8 cellular contexts compared by ENCODE assay signal in the genomic region with DNA sequence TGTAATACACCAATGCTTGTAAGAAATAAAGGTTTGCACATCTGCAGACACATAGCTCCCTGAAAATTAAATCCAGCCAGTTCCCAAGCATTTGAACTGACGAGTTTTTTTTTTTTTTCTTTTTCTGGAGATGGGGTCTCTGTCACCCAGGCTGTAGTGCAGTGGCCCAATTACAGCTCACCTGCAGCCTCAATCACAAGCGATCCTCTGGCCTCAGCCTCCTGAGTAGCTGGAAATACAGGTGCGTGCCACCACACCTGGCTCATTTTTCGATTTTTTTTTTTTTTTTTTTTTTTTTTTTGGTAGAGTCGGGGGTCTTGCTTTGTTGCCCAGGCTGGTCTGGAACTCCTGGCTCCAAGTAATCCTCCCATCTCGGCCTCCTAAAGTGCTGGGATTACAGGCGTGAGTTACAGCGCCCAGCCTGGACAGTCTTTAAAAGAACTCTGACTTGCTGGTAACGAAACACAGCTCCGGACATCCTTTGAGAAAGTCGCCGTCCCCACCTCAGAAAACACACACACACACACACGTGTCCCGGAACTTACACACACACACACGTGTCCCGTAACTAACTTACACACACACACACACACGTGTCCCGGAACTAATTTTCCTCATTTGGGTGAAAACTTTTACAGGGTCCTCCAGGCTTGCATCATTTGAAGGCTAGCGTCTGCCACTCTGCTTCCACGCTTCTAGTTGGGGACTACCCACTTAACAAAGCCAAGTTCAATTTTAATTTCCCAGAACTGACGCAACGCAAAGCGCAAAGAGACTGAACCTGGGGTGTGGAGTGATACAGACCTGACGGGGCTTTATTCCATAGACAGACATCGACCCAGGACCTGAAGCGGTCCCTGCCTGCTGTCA. TPM values are rescaled to one million over a fixed set of nuclear protein-coding genes. Genes with fewer than 3 reads are reported as not detected.
DNase-seq lines count a peak whose midpoint lies in the region; ATAC-seq and TF ChIP-seq lines count a peak whose summit lies in the region.

No MANE protein-coding gene starts in this region.

- in situ Hi-C loops in GM13976 (cut with MboI; ENCODE audit: low sequenced_read_pairs, unreplicated experiment): no loop called here

- peaks cover 21% of the 10 kb centered on the region for H3K4me1 Mint-ChIP-seq in activated naive CD8-positive, alpha-beta T cell treated with anti-CD3 and anti-CD28 coated beads, Interleukin-2, amount 50 U/mL, for 24 hours

- H3K4me3 ChIP-seq in AG04449 (ENCODE audit: low read depth, low read length) (peak overlapping the region; percentile 77), right atrium auricular region (peak overlapping the region; percentile 99), retinal pigment epithelial cell (ENCODE audit: low read length) (peak overlapping the region; percentile 82)

- DNase-seq in AG04449 (ENCODE audit: low read depth, low spot score) (no peak), GM13976 (ENCODE audit: low spot score) (peak; percentile 49), NCI-H2227 (lab: John Stamatoyannopoulos, UW; ENCODE audit: unreplicated experiment) (peak; percentile 67), right atrium auricular region (ENCODE audit: low spot score) (no peak), retinal pigment epithelial cell (ENCODE audit: low read depth) (no peak), SHP77 treated with DMSO at 0.1 percent for 48 hours (lab: John Stamatoyannopoulos, UW) (no peak)
- DNase-seq in activated naive CD8-positive, alpha-beta T cell treated with anti-CD3 and anti-CD28 coated beads, Interleukin-2, amount 50 U/mL, for 24 hours: no peak

- no peaks in the 10 kb centered on the region for H3K4me1 ChIP-seq in right atrium auricular region

- no peaks in the 10 kb centered on the region for H3K36me3 ChIP-seq in right atrium auricular region

- POLR2A ChIA-PET in AG04449 (lab: Yijun Ruan, JAX): no interaction called here

- peak overlapping the region; percentile 67 for H3K27ac ChIP-seq in right atrium auricular region

- H3K27ac Mint-ChIP-seq in activated naive CD8-positive, alpha-beta T cell treated with anti-CD3 and anti-CD28 coated beads, Interleukin-2, amount 50 U/mL, for 24 hours: peak overlapping the region; percentile 95

- no peaks in the 10 kb centered on the region for H3K27me3 Mint-ChIP-seq in activated naive CD8-positive, alpha-beta T cell treated with anti-CD3 and anti-CD28 coated beads, Interleukin-2, amount 50 U/mL, for 24 hours

- no peaks in the 10 kb centered on the region for H3K27me3 ChIP-seq in right atrium auricular region

- peaks cover 3% of the 10 kb centered on the region for H3K9me3 Mint-ChIP-seq in activated naive CD8-positive, alpha-beta T cell treated with anti-CD3 and anti-CD28 coated beads, Interleukin-2, amount 50 U/mL, for 24 hours

- peak; percentile 30 for ATAC-seq in HG02870 (IDR thresholded peaks at IDR 0.05; ENCODE audit: unreplicated experiment)
- ATAC-seq in activated naive CD8-positive, alpha-beta T cell treated with anti-CD3 and anti-CD28 coated beads, Interleukin-2, amount 50 U/mL, for 24 hours: peak; percentile 47

- TF ChIP-seq CTCF in AG04449 (IDR thresholded peaks at IDR 0.05; ENCODE audit: insufficient read depth, low read length, missing control alignments) (no peak), GM13976 (IDR thresholded peaks at IDR 0.05; ENCODE audit: borderline replicate concordance, control extremely low read depth, extremely low read depth, insufficient read depth, missing control alignments) (no peak), right atrium auricular region (IDR thresholded peaks at IDR 0.05) (no peak), retinal pigment epithelial cell (conservative IDR thresholded peaks at IDR 0.05; ENCODE audit: low read depth, low read length) (no peak)

- H3K36me3 Mint-ChIP-seq in activated naive CD8-positive, alpha-beta T cell treated with anti-CD3 and anti-CD28 coated beads, Interleukin-2, amount 50 U/mL, for 24 hours (ENCODE audit: low read depth): peaks cover 44% of the 10 kb centered on the region

- H3K9me3 ChIP-seq in right atrium auricular region: no peaks in the 10 kb centered on the region

- CTCF ChIA-PET in AG04449 (lab: Yijun Ruan, JAX): interaction anchor here (1.0 kb wide), 1 partner anchor 197 kb away, joined by 3 read pairs; no protein-coding TSS in a partner anchor

- peak overlapping the region; percentile 94 for H3K4me3 Mint-ChIP-seq in activated naive CD8-positive, alpha-beta T cell treated with anti-CD3 and anti-CD28 coated beads, Interleukin-2, amount 50 U/mL, for 24 hours

RNA-seq across cellular contexts. Expression of a gene that starts 18.6 kb away (rescaled TPM):
- total RNA-seq in right atrium auricular region: not detected

Comparison
In these comparisons a context has a peak if more than half of its experiments do, and no peak if none do; other contexts are left out.
1. DNase-seq: peak in GM13976 (single experiment) and NCI-H2227 (single experiment); none in AG04449 (single experiment), activated naive CD8-positive, alpha-beta T cell treated with anti-CD3 and anti-CD28 coated beads, Interleukin-2, amount 50 U/mL, for 24 hours (single experiment), right atrium auricular region (single experiment), retinal pigment epithelial cell (single experiment) and SHP77 treated with DMSO at 0.1 percent for 48 hours (single experiment).
2. Peak in every context shown above with its lines, with median percentiles within 50 percentile points of each other: H3K4me3 ChIP-seq.